In the genomic region with DNA sequence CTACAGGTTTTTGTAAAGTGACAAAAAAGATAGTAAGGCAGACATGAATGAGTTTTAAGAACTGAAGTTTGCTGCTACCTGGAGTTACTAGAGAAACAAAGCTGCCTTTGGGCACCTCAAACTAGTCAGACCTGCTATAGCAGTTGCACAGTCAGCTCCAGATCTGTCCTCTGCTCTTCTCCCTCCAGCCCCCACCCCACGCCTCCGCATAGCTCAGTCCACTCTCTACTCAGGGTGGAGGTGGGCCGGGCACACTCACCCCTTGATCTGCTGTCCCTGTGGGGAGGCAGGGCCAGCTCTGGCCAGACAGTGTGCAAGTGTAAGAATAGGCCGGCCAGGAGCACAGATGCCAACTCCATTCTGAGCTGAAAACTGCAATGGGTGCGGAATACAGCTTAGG, we compare ENCODE assay signal across 9 cellular contexts. TPM values are rescaled to one million over a fixed set of nuclear protein-coding genes. Genes with fewer than 3 reads are reported as not detected.
DNase-seq lines count a peak whose midpoint lies in the region; ATAC-seq and TF ChIP-seq lines count a peak whose summit lies in the region.
"Had no signal": no experiment of that assay in that cellular context is flagged by ENCODE, and none has a peak within 500 bp of the region (broad histone marks: within the 10 kb centered on the region; RNA-seq: fewer than 3 reads in every experiment).

No MANE protein-coding gene starts in this region.

- WGBS in right cardiac atrium, result 55% methylated on average over 5 of the region's 5 CpGs

- no peaks in the 10 kb centered on the region for H3K36me3 ChIP-seq in HCT116 (ENCODE audit: control insufficient read depth in 1 of 2, insufficient read depth in 2 of 2, low read length in 2 of 2)
- H3K36me3 ChIP-seq in skeletal muscle satellite cell (ENCODE audit: insufficient read depth, low read length), result no peaks in the 10 kb centered on the region

- H3K27me3 Mint-ChIP-seq in T-cell, result no peaks in the 10 kb centered on the region

- H3K4me1 ChIP-seq in HCT116 (ENCODE audit: control insufficient read depth in 1 of 2, insufficient read depth in 2 of 2, low read length in 2 of 2) (peaks cover 66 to 83% of the 10 kb centered on the region in 2 experiments), right cardiac atrium (ENCODE audit: control insufficient read depth, insufficient read depth, low read length) (no peaks in the 10 kb centered on the region), skeletal muscle satellite cell (ENCODE audit: control insufficient read depth, insufficient read depth, low read length) (peaks cover 62% of the 10 kb centered on the region)

- peaks cover 94% of the 10 kb centered on the region for H3K79me2 ChIP-seq in HCT116 (ENCODE audit: insufficient read depth, low read length)

- H3K4me3 Mint-ChIP-seq in T-cell, result peak overlapping the region in 1 of 3 donors; percentile 61

- ATAC-seq in HCT116 (peak; percentile 7; the same call in 1 of the 2 replicates), T-cell (replicated peaks in 1 of 4) (no peak), right cardiac atrium (no peak), GM18873 (IDR thresholded peaks at IDR 0.05; ENCODE audit: low FRiP score, unreplicated experiment) (no peak)

- H3K9ac ChIP-seq in HCT116 (ENCODE audit: low read length) (peak overlapping the region; percentile 55), skeletal muscle satellite cell (ENCODE audit: low read depth, low read length) (no peak overlapping the region)

- H4K20me1 ChIP-seq in HCT116 (ENCODE audit: insufficient read depth), result peaks cover 36% of the 10 kb centered on the region

- CTCF ChIA-PET in HCT116 (lab: Charles Lee) (interaction anchor here (1.0 to 1.5 kb wide), 2 partner anchors 143 to 239 kb away, joined by 4 read pairs; no protein-coding TSS in a partner anchor), T-cell (lab: Charles Lee) (interaction anchor here (0.6 to 7.4 kb wide), 10 partner anchors 9 to 183 kb away, joined by 3 to 78 read pairs (median 3); no protein-coding TSS in a partner anchor)

- DNase-seq in HCT116 (ENCODE audit: low read depth, low spot score), result no peak
- no peak for DNase-seq in T-cell
- peak in 1 of 3 donors; percentile 66 for DNase-seq in right cardiac atrium
- DNase-seq in dermis blood vessel endothelial cell, result no peak
- no peak for DNase-seq in GM19238 (ENCODE audit: insufficient read length, low spot score)
- no peak for DNase-seq in activated effector memory CD4-positive, alpha-beta T cell treated with anti-CD3 and anti-CD28 coated beads, Interleukin-2, amount 50 U/mL, for 16 hours
- DNase-seq: NCI-H2107 had no signal

- H3K4me1 Mint-ChIP-seq in T-cell, result peaks cover 75 to 76% (median 76%) of the 10 kb centered on the region in 3 donors

- no peak for TF ChIP-seq POLR2A in HCT116 (IDR thresholded peaks at IDR 0.05; ENCODE audit: borderline replicate concordance, extremely low read depth, insufficient read depth, insufficient read length)

- POLR2A ChIA-PET in HCT116 (lab: Charles Lee), result interaction anchor here (1.4 to 2.9 kb wide), 3 partner anchors 9 to 189 kb away, joined by 3 to 17 read pairs (median 4); no protein-coding TSS in a partner anchor
- POLR2A ChIA-PET in T-cell (lab: Charles Lee), result interaction anchor here in 1 of 2 donors (0.9 to 1.5 kb wide), 2 partner anchors 101 to 227 kb away, joined by 3 to 5 read pairs; no protein-coding TSS in a partner anchor

- H3K27ac Mint-ChIP-seq in T-cell, result peak overlapping the region; percentile 12 to 65

- no peak for TF ChIP-seq RAD21 in HCT116 (IDR thresholded peaks at IDR 0.05; ENCODE audit: low read depth)

- no peaks in the 10 kb centered on the region for H3K9me2 ChIP-seq in HCT116 (ENCODE audit: insufficient read depth)

- H3K4me3 ChIP-seq in HCT116 (replicated peaks in 1 of 2; ENCODE audit: low read depth in 1 of 2, low read length in 2 of 2), result peak overlapping the region in 1 of 2 experiments; percentile 41; a peak in 2 of 4 replicates
- H3K4me3 ChIP-seq in right cardiac atrium (ENCODE audit: low read length), result no peak overlapping the region
- peak overlapping the region; percentile 47 for H3K4me3 ChIP-seq in skeletal muscle satellite cell (ENCODE audit: low read length)

- H3K27ac ChIP-seq in HCT116 (ENCODE audit: low read depth, low read length) (peak overlapping the region; percentile 42), right cardiac atrium (ENCODE audit: low read length) (peak overlapping the region; percentile 1)

- H3K36me3 Mint-ChIP-seq in T-cell, result no peaks in the 10 kb centered on the region

- BruUV-seq in HCT116 (replicated peaks; lab: Mats Ljungman, UMichigan), result no TSS peak

- H3K4me2 ChIP-seq in HCT116 (ENCODE audit: low read length) (peak overlapping the region; percentile 86), skeletal muscle satellite cell (ENCODE audit: low read length) (peak overlapping the region; percentile 75)

- H3K9me3 Mint-ChIP-seq in T-cell, result no peaks in the 10 kb centered on the region

- no peak overlapping the region for H2AFZ ChIP-seq in HCT116 (ENCODE audit: low read depth, low read length, poor library complexity, severe bottlenecking)

- H3K27me3 ChIP-seq in HCT116 (ENCODE audit: insufficient read depth, low read length), result no peaks in the 10 kb centered on the region
- H3K27me3 ChIP-seq in right cardiac atrium (ENCODE audit: control insufficient read depth, insufficient read depth), result no peaks in the 10 kb centered on the region
- H3K27me3 ChIP-seq in skeletal muscle satellite cell (ENCODE audit: control insufficient read depth, insufficient read depth, low read length), result no peaks in the 10 kb centered on the region

- H3K9me3 ChIP-seq in HCT116 (ENCODE audit: control insufficient read depth in 1 of 2, insufficient read depth in 1 of 2, low read depth in 1 of 2, low read length in 2 of 2) (no peaks in the 10 kb centered on the region), right cardiac atrium (ENCODE audit: control insufficient read depth, low read length) (no peaks in the 10 kb centered on the region), skeletal muscle satellite cell (replicated peaks; ENCODE audit: low read length) (no peaks in the 10 kb centered on the region)

- no peak for TF ChIP-seq CTCF in HCT116 (IDR thresholded peaks at IDR 0.05 in 2 of 3, conservative IDR thresholded peaks at IDR 0.05 in 1 of 3; ENCODE audit: borderline replicate concordance in 1 of 3, insufficient read depth in 1 of 3, low read depth in 2 of 3, low read length in 2 of 3)

- intact Hi-C loops in HCT116 (cut with micrococcal nuclease), result loop anchor here (5.0 kb wide), 2 partner anchors 118 to 317 kb away; no protein-coding TSS in a partner anchor
- intact Hi-C loops in right cardiac atrium (cut with DNase I), result loop anchor here (5.0 to 10.0 kb wide), 5 partner anchors 103 to 218 kb away; no protein-coding TSS in a partner anchor

- RAD21 ChIA-PET in HCT116 (lab: Charles Lee; ENCODE audit: low non-redundant PET in 1 of 2, low total read pairs in 2 of 2, uncharacterized antibody in 2 of 2, unreplicated experiment in 2 of 2), result interaction anchor here (0.6 to 0.7 kb wide), 2 partner anchors 101 to 188 kb away, joined by 3 read pairs; no protein-coding TSS in a partner anchor

TF ChIP-seq in HCT116, 20 proteins besides CTCF, POLR2A, EP300 and RAD21 (continues in another document):
- TF ChIP-seq, protein P1, sequence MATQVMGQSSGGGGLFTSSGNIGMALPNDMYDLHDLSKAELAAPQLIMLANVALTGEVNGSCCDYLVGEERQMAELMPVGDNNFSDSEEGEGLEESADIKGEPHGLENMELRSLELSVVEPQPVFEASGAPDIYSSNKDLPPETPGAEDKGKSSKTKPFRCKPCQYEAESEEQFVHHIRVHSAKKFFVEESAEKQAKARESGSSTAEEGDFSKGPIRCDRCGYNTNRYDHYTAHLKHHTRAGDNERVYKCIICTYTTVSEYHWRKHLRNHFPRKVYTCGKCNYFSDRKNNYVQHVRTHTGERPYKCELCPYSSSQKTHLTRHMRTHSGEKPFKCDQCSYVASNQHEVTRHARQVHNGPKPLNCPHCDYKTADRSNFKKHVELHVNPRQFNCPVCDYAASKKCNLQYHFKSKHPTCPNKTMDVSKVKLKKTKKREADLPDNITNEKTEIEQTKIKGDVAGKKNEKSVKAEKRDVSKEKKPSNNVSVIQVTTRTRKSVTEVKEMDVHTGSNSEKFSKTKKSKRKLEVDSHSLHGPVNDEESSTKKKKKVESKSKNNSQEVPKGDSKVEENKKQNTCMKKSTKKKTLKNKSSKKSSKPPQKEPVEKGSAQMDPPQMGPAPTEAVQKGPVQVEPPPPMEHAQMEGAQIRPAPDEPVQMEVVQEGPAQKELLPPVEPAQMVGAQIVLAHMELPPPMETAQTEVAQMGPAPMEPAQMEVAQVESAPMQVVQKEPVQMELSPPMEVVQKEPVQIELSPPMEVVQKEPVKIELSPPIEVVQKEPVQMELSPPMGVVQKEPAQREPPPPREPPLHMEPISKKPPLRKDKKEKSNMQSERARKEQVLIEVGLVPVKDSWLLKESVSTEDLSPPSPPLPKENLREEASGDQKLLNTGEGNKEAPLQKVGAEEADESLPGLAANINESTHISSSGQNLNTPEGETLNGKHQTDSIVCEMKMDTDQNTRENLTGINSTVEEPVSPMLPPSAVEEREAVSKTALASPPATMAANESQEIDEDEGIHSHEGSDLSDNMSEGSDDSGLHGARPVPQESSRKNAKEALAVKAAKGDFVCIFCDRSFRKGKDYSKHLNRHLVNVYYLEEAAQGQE (IDR thresholded peaks at IDR 0.05; ENCODE audit: low read depth), result no peak
- TF ChIP-seq SIN3A (IDR thresholded peaks at IDR 0.05; ENCODE audit: low read depth), result 0 out of 2 replicates have a peak, but pooled peaks have one; percentile 13
- TF ChIP-seq EGR1 (IDR thresholded peaks at IDR 0.05; ENCODE audit: low read depth), result peak; percentile 94
- no peak for TF ChIP-seq POLR2AphosphoS5 (IDR thresholded peaks at IDR 0.05; ENCODE audit: low read depth, low read length)
- peak; percentile 35; the same call in 1 of the 2 replicates for TF ChIP-seq SP1 (IDR thresholded peaks at IDR 0.05; ENCODE audit: low read depth)
- no peak for TF ChIP-seq ELF1 (IDR thresholded peaks at IDR 0.05; ENCODE audit: borderline replicate concordance, low read depth)
- no peak for TF ChIP-seq TCF7L2 (IDR thresholded peaks at IDR 0.05; ENCODE audit: borderline replicate concordance, extremely low read depth, insufficient read depth, insufficient read length)
- TF ChIP-seq CEBPB (IDR thresholded peaks at IDR 0.05; ENCODE audit: low read depth), result no peak
- TF ChIP-seq FOSL1 (IDR thresholded peaks at IDR 0.05; ENCODE audit: low read depth), result no peak
- TF ChIP-seq SRF (IDR thresholded peaks at IDR 0.05; ENCODE audit: low read depth), result 0 out of 2 replicates have a peak, but pooled peaks have one; percentile 1
- no peak for TF ChIP-seq ZNF274 (IDR thresholded peaks at IDR 0.05; ENCODE audit: low read depth, low read length)
- TF ChIP-seq ZFX (IDR thresholded peaks at IDR 0.05), result no peak

RNA-seq across cellular contexts. Expression of gene SERTAD2, which starts 4.1 kb away (rescaled TPM):
- total RNA-seq in HCT116 (2021; ENCODE audit: unreplicated experiment) (80.1 TPM), T-cell (10 to 100 TPM; 22.8 to 39.7 (median 27.4) TPM), right cardiac atrium (10 to 100 TPM; 17.9 to 25.4 (median 20.0) TPM), dermis blood vessel endothelial cell (6.6 and 9.5 TPM in 2 replicates)
- polyA plus RNA-seq in HCT116 (2012), result 62.0 and 63.9 TPM in 2 replicates
- 8.2 TPM for polyA plus RNA-seq in right cardiac atrium
- 10.6 and 15.5 TPM in 2 replicates for total RNA-seq in skeletal muscle satellite cell (2012; rRNA removed)
